In the genomic region with DNA sequence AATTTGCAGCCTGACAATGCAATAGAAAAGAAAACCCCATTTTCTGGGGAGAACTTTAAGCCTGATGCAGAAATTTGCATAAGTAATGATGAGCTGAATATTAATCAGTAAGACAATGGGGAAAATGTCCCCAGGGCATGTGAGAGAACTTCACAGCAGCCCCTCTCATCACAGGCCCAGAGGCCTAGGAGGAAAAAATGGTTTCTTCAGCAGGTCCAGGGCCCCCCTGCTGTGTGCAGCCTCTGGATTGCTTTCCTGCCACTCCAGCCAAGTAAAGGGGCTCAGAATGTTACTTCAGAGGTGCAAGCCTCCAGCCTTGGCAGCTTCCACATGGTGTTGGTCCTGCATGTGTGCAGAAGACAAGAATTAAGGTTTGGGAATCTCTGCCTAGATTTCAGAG, we compare ENCODE assay signal across 1 cellular context.
TF ChIP-seq lines count a peak whose summit lies in the region.

No MANE protein-coding gene starts in this region.

TF ChIP-seq in GM23338, 12 proteins besides CTCF, POLR2A, EP300 and RAD21 (continued from another document):
- TF ChIP-seq, protein P1, sequence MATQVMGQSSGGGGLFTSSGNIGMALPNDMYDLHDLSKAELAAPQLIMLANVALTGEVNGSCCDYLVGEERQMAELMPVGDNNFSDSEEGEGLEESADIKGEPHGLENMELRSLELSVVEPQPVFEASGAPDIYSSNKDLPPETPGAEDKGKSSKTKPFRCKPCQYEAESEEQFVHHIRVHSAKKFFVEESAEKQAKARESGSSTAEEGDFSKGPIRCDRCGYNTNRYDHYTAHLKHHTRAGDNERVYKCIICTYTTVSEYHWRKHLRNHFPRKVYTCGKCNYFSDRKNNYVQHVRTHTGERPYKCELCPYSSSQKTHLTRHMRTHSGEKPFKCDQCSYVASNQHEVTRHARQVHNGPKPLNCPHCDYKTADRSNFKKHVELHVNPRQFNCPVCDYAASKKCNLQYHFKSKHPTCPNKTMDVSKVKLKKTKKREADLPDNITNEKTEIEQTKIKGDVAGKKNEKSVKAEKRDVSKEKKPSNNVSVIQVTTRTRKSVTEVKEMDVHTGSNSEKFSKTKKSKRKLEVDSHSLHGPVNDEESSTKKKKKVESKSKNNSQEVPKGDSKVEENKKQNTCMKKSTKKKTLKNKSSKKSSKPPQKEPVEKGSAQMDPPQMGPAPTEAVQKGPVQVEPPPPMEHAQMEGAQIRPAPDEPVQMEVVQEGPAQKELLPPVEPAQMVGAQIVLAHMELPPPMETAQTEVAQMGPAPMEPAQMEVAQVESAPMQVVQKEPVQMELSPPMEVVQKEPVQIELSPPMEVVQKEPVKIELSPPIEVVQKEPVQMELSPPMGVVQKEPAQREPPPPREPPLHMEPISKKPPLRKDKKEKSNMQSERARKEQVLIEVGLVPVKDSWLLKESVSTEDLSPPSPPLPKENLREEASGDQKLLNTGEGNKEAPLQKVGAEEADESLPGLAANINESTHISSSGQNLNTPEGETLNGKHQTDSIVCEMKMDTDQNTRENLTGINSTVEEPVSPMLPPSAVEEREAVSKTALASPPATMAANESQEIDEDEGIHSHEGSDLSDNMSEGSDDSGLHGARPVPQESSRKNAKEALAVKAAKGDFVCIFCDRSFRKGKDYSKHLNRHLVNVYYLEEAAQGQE (IDR thresholded peaks at IDR 0.05; ENCODE audit: unreplicated experiment): no peak
- no peak for TF ChIP-seq EZH2 (IDR thresholded peaks at IDR 0.05; ENCODE audit: low read depth, unreplicated experiment)
- no peak for TF ChIP-seq POLR2AphosphoS5 (IDR thresholded peaks at IDR 0.05; ENCODE audit: low read depth)
- TF ChIP-seq EZH2phosphoT487 (IDR thresholded peaks at IDR 0.05; ENCODE audit: unreplicated experiment): no peak
- no peak for TF ChIP-seq NANOG (IDR thresholded peaks at IDR 0.05; ENCODE audit: borderline replicate concordance)
- no peak for TF ChIP-seq JUNB (IDR thresholded peaks at IDR 0.05; ENCODE audit: unreplicated experiment)
